Comparison of ENCODE assay signal across 28 cellular contexts in the genomic region with DNA sequence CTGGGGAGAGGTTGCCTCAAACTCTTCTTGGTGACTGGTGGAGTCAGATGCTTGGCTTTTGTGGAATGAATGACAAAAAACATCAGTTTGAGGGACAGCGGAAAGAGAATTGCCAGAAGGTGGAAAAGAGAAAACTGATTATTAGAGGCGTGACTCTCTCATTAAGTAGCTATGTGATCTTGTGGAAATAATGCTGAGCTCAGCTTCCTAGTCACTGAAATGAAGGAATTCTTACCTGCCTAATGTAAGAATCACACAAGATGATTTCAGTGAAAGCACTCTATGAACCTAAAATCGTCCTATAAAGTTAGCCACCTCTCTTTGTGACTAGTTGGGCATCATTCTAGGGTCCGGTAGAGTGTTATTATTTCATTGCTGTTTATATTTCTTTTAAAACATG.
"Had no signal": no experiment of that assay in that cellular context is flagged by ENCODE, and none has a peak within 500 bp of the region (broad histone marks: within the 10 kb centered on the region; RNA-seq: fewer than 3 reads in every experiment).

No MANE protein-coding gene starts in this region.

- H3K27ac ChIP-seq: colonic mucosa, coronary artery, dorsolateral prefrontal cortex, epithelial cell of prostate, esophagus muscularis mucosa, esophagus squamous epithelium, foreskin keratinocyte, gastrocnemius medialis, gastroesophageal sphincter, heart left ventricle, heart right ventricle, hepatocyte had no signal

- H3K4me2 ChIP-seq: hepatocyte had no signal

- DNase-seq: colonic mucosa; cortex of kidney; dermis blood vessel endothelial cell; dorsolateral prefrontal cortex; effector CD4-positive, alpha-beta T cell; effector CD8-positive, alpha-beta T cell; effector memory CD4-positive, alpha-beta T cell; effector memory CD8-positive, alpha-beta T cell; endodermal cell; erythroblast; esophagus squamous epithelium; foreskin fibroblast; foreskin keratinocyte; foreskin melanocyte; gastrocnemius medialis; glutamatergic neuron; head of caudate nucleus; heart left ventricle; heart right ventricle had no signal

- H2AFZ ChIP-seq: hepatocyte had no signal

- ATAC-seq: effector memory CD8-positive, alpha-beta T cell; esophagus mucosa; foreskin keratinocyte; gastrocnemius medialis; gastroesophageal sphincter; heart left ventricle; heart right ventricle had no signal

- H3K36me3 ChIP-seq: colonic mucosa, esophagus muscularis mucosa, esophagus squamous epithelium, gastrocnemius medialis, gastroesophageal sphincter, heart left ventricle, heart right ventricle had no signal

- H3K27me3 ChIP-seq: colonic mucosa, dorsolateral prefrontal cortex, esophagus muscularis mucosa, esophagus squamous epithelium, foreskin keratinocyte, gastrocnemius medialis, gastroesophageal sphincter, heart left ventricle, heart right ventricle, hepatocyte had no signal

- H3K4me1 ChIP-seq: colonic mucosa, esophagus muscularis mucosa, esophagus squamous epithelium, foreskin keratinocyte, gastrocnemius medialis, gastroesophageal sphincter, heart left ventricle, heart right ventricle had no signal

- H3K79me2 ChIP-seq: hepatocyte had no signal

- FAIRE-seq: endometrium, endothelial cell of umbilical vein, frontal cortex had no signal

- H3K4me3 ChIP-seq: colonic mucosa, coronary artery, dorsolateral prefrontal cortex, esophagus muscularis mucosa, esophagus squamous epithelium, gastrocnemius medialis, gastroesophageal sphincter, heart left ventricle, heart right ventricle, hepatocyte had no signal

- H3K9me3 ChIP-seq: colonic mucosa, esophagus muscularis mucosa, esophagus squamous epithelium, gastrocnemius medialis, gastroesophageal sphincter, heart left ventricle had no signal
